ENCODE assay signal across 9 cellular contexts in the genomic region with DNA sequence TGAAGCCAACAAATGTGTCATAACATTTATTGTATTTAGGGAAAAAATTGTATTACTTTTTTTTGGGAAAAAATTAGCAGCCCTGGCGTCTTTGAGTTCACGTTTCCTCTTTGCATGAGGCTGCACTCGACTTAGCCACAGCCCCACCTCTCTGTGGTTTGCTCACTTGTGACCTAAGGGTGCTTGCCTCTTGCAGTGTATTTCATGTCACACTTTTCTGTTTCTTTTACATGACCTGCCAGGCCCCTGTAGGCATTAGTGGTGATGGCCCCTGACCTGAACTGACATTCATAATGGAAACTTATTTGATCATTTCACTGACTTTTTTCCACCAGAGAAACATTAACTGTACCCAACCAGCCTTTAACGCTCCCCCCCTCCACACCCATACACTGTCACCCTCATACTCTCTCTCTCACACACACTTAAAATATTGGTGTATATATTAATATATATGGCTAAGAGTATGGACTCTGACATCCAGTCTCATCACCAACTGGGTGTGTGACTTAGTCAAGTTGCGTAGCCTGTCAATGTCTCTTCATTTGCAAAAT.
DNase-seq lines count a peak whose midpoint lies in the region; ATAC-seq, FAIRE-seq and TF ChIP-seq lines count a peak whose summit lies in the region.
"Had no signal": no experiment of that assay in that cellular context is flagged by ENCODE, and none has a peak within 500 bp of the region (broad histone marks: within the 10 kb centered on the region; RNA-seq: fewer than 3 reads in every experiment).

No MANE protein-coding gene starts in this region.

- H3K27me3 ChIP-seq in sigmoid colon, result no peaks in the 10 kb centered on the region

- peak overlapping the region; percentile 70 for H3K4me3 Mint-ChIP-seq in activated CD4-positive, alpha-beta T cell treated with anti-CD3 and anti-CD28 coated beads, Interleukin-2, amount 10 ng/mL, durations not matched to agents 24 days and 14 days
- H3K4me3 Mint-ChIP-seq in naive B cell, result peak overlapping the region in 1 of 8 donors; percentile 2

- no peaks in the 10 kb centered on the region for H3K9me3 ChIP-seq in sigmoid colon
- H3K9me3 ChIP-seq in kidney (ENCODE audit: control insufficient read depth in 1 of 2, low read length in 2 of 2), result no peaks in the 10 kb centered on the region

- TF ChIP-seq CTCF in sigmoid colon (IDR thresholded peaks at IDR 0.05) (no peak), kidney (IDR thresholded peaks at IDR 0.05; ENCODE audit: borderline replicate concordance, extremely low read depth, insufficient read depth) (no peak)

- peak; percentile 91 for DNase-seq in activated CD4-positive, alpha-beta T cell treated with anti-CD3 and anti-CD28 coated beads, Interleukin-2, amount 10 ng/mL, durations not matched to agents 24 days and 14 days
- DNase-seq in naive B cell, result peak; percentile 21
- no peak for DNase-seq in NCI-H510A treated with DMSO at 0.1 percent for 48 hours (lab: John Stamatoyannopoulos, UW)
- DNase-seq in cerebellar nuclear complex (lab: John Stamatoyannopoulos, UW), result no peak
- no peak for DNase-seq in sigmoid colon
- DNase-seq in kidney, result no peak

- WGBS in sigmoid colon, 2 donors, result 48 to 84% methylated on average over 5 of the region's 5 CpGs

- H3K4me3 ChIP-seq in sigmoid colon (no peak overlapping the region), kidney (ENCODE audit: low read length in 2 of 2) (no peak overlapping the region)

- H3K9me3 Mint-ChIP-seq in activated CD4-positive, alpha-beta T cell treated with anti-CD3 and anti-CD28 coated beads, Interleukin-2, amount 10 ng/mL, durations not matched to agents 24 days and 14 days, result no peaks in the 10 kb centered on the region
- no peaks in the 10 kb centered on the region for H3K9me3 Mint-ChIP-seq in naive B cell
- H3K9me3 Mint-ChIP-seq: IgD-negative memory B cell had no signal

- H3K36me3 Mint-ChIP-seq in activated CD4-positive, alpha-beta T cell treated with anti-CD3 and anti-CD28 coated beads, Interleukin-2, amount 10 ng/mL, durations not matched to agents 24 days and 14 days (ENCODE audit: low read depth), result peaks cover 44% of the 10 kb centered on the region
- H3K36me3 Mint-ChIP-seq in naive B cell, result no peaks in the 10 kb centered on the region
- H3K36me3 Mint-ChIP-seq: IgD-negative memory B cell had no signal

- TF ChIP-seq EP300 in sigmoid colon (IDR thresholded peaks at IDR 0.05), result no peak

- H3K9ac ChIP-seq in kidney (ENCODE audit: low read length in 2 of 2), result no peak overlapping the region

- intact Hi-C loops in activated CD4-positive, alpha-beta T cell treated with anti-CD3 and anti-CD28 coated beads, Interleukin-2, amount 10 ng/mL, durations not matched to agents 24 days and 14 days (cut with micrococcal nuclease), result loop anchor here (1.0 to 10.0 kb wide), 3 partner anchors 8 to 459 kb away; a partner anchor contains a TSS
- intact Hi-C loops in sigmoid colon (cut with DNase I) (no loop called here), kidney (cut with DNase I) (no loop called here)

- FAIRE-seq in kidney (lab: Jason Lieb, UNC), result no peak

- H3K27ac Mint-ChIP-seq in activated CD4-positive, alpha-beta T cell treated with anti-CD3 and anti-CD28 coated beads, Interleukin-2, amount 10 ng/mL, durations not matched to agents 24 days and 14 days, result peak overlapping the region; percentile 87
- H3K27ac Mint-ChIP-seq in naive B cell, result peak overlapping the region in 3 of 6 donors; percentile 58 to 78 (median 64)

- TF ChIP-seq POLR2A in sigmoid colon (IDR thresholded peaks at IDR 0.05), result no peak

- H3K27ac ChIP-seq in sigmoid colon, result no peak overlapping the region
- H3K27ac ChIP-seq in kidney (ENCODE audit: low read depth in 2 of 2, low read length in 2 of 2), result no peak overlapping the region

- ATAC-seq in GM19328 (IDR thresholded peaks at IDR 0.05; ENCODE audit: unreplicated experiment) (peak; percentile 79), HG03175 (IDR thresholded peaks at IDR 0.05; ENCODE audit: unreplicated experiment) (peak; percentile 99), naive B cell (ENCODE audit: low read depth in 2 of 2) (peak; percentile 91 to 94)

- H3K4me1 ChIP-seq in sigmoid colon (peaks cover 0 to 6% (median 0%) of the 10 kb centered on the region in 4 donors), kidney (ENCODE audit: control insufficient read depth in 1 of 2, insufficient read depth in 1 of 2, low read depth in 1 of 2, low read length in 2 of 2) (peaks cover 3 to 8% of the 10 kb centered on the region in 2 donors)

- H3K27me3 Mint-ChIP-seq in activated CD4-positive, alpha-beta T cell treated with anti-CD3 and anti-CD28 coated beads, Interleukin-2, amount 10 ng/mL, durations not matched to agents 24 days and 14 days, result no peaks in the 10 kb centered on the region
- H3K27me3 Mint-ChIP-seq in naive B cell, result peaks cover 0 to 8% (median 5%) of the 10 kb centered on the region in 3 donors

- H3K4me1 Mint-ChIP-seq in activated CD4-positive, alpha-beta T cell treated with anti-CD3 and anti-CD28 coated beads, Interleukin-2, amount 10 ng/mL, durations not matched to agents 24 days and 14 days, result peaks cover 83% of the 10 kb centered on the region
- peaks cover 7 to 17% (median 17%) of the 10 kb centered on the region in 3 donors for H3K4me1 Mint-ChIP-seq in naive B cell

- H3K36me3 ChIP-seq in sigmoid colon (no peaks in the 10 kb centered on the region), kidney (ENCODE audit: control insufficient read depth in 1 of 2, insufficient read depth in 2 of 2, low read length in 2 of 2) (no peaks in the 10 kb centered on the region)

Comparison
In these comparisons a context has a peak if more than half of its experiments do, and no peak if none do; other contexts are left out.
1. DNase-seq: peak in activated CD4-positive, alpha-beta T cell treated with anti-CD3 and anti-CD28 coated beads, Interleukin-2, amount 10 ng/mL, durations not matched to agents 24 days and 14 days (single experiment) and naive B cell (single experiment); none in NCI-H510A treated with DMSO at 0.1 percent for 48 hours (single experiment), cerebellar nuclear complex (0 of 2), sigmoid colon (single experiment) and kidney (single experiment).
2. Peak in every context shown above with its lines, with median percentiles within 50 percentile points of each other: ATAC-seq.